Comparison of ENCODE assay signal across 1 cellular context in genomic region chr3:64650096-64650622, GRCh38.
TF ChIP-seq lines count a peak whose summit lies in the region.

No MANE protein-coding gene starts in this region.

TF ChIP-seq in GM23338, 12 proteins besides CTCF, POLR2A, EP300 and RAD21 (continued from another document):
- TF ChIP-seq ETS1 (IDR thresholded peaks at IDR 0.05) (no peak), EZH2phosphoT487 (IDR thresholded peaks at IDR 0.05; ENCODE audit: unreplicated experiment) (no peak), NANOG (IDR thresholded peaks at IDR 0.05; ENCODE audit: borderline replicate concordance) (no peak), EZH2 (IDR thresholded peaks at IDR 0.05; ENCODE audit: low read depth, unreplicated experiment) (no peak), ZNF462 (CRISPR knock-in tag; IDR thresholded peaks at IDR 0.05) (no peak)
